Comparison of ENCODE assay signal across 1 cellular context in the genomic region with DNA sequence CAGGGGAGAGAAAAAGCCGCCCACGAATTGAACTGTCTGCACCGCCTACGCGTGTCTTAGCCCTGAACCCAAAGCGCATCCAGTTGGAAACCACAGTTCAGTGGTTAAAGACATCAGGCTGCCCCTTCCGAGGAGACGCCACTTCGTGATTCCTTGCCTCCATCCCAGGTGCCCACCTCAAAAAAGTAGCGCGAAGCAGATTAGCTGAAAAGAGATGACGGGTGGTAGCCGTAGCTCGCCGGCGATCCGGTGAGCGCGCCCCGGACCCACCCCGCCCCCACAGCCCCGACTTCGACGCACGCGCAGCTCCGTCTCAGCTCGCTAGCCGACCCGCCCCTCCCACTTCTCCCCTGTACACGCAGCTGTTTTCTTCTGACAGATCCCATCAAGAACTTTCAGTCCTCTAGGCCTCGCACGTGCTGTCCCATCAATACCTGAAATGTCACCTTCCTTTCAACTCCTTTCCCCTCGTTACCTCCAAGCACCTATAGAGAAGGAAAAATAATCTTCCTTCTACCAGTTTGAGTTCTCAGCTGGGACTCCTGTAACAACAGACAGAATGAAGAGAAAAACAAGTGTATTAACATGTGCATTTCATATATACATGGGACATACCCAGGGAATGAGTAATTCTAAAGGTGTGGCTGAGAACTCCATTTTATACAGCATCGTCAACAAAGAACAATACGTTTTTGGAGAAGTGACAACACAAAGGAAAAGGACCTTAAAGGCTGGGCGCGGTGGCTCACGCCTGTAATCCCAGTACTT.
A peak's percentile ranks its signal among the peaks of the same experiment; 100 is the strongest.
TF ChIP-seq lines count a peak whose summit lies in the region.

No MANE protein-coding gene starts in this region.

TF ChIP-seq in K562, 482 proteins besides CTCF, POLR2A, EP300 and RAD21 (continues in another document):
- TF ChIP-seq, protein P1, sequence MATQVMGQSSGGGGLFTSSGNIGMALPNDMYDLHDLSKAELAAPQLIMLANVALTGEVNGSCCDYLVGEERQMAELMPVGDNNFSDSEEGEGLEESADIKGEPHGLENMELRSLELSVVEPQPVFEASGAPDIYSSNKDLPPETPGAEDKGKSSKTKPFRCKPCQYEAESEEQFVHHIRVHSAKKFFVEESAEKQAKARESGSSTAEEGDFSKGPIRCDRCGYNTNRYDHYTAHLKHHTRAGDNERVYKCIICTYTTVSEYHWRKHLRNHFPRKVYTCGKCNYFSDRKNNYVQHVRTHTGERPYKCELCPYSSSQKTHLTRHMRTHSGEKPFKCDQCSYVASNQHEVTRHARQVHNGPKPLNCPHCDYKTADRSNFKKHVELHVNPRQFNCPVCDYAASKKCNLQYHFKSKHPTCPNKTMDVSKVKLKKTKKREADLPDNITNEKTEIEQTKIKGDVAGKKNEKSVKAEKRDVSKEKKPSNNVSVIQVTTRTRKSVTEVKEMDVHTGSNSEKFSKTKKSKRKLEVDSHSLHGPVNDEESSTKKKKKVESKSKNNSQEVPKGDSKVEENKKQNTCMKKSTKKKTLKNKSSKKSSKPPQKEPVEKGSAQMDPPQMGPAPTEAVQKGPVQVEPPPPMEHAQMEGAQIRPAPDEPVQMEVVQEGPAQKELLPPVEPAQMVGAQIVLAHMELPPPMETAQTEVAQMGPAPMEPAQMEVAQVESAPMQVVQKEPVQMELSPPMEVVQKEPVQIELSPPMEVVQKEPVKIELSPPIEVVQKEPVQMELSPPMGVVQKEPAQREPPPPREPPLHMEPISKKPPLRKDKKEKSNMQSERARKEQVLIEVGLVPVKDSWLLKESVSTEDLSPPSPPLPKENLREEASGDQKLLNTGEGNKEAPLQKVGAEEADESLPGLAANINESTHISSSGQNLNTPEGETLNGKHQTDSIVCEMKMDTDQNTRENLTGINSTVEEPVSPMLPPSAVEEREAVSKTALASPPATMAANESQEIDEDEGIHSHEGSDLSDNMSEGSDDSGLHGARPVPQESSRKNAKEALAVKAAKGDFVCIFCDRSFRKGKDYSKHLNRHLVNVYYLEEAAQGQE (CRISPR knock-in tag; IDR thresholded peaks at IDR 0.05; ENCODE audit: low read depth) = no peak
- TF ChIP-seq DIDO1 (tag; IDR thresholded peaks at IDR 0.05; ENCODE audit: low read depth) (no peak), BDP1 (IDR thresholded peaks at IDR 0.05; ENCODE audit: insufficient read depth, insufficient read length) (no peak), CEBPZ (IDR thresholded peaks at IDR 0.05; ENCODE audit: borderline replicate concordance, low read depth, low read length) (no peak), ZNF444 (CRISPR knock-in tag; IDR thresholded peaks at IDR 0.05) (no peak), SP1 (CRISPR knock-in tag; IDR thresholded peaks at IDR 0.05) (peak; percentile 27), ZNF668 (CRISPR knock-in tag; IDR thresholded peaks at IDR 0.05) (no peak), ZNF76 (CRISPR knock-in tag; IDR thresholded peaks at IDR 0.05; ENCODE audit: borderline replicate concordance) (no peak), OTX1 (CRISPR knock-in tag; IDR thresholded peaks at IDR 0.05) (no peak), CBX1 (IDR thresholded peaks at IDR 0.05; ENCODE audit: low read depth) (0 out of 2 replicates have a peak, but pooled peaks have one; percentile 46), SMARCE1 (IDR thresholded peaks at IDR 0.05) (no peak), ZBTB11 (CRISPR knock-in tag; IDR thresholded peaks at IDR 0.05) (no peak), YY1 (IDR thresholded peaks at IDR 0.05; ENCODE audit: borderline replicate concordance in 1 of 3, control insufficient read depth in 1 of 3, extremely low read depth in 1 of 3, insufficient read depth in 3 of 3, insufficient read length in 1 of 3, insufficient replicate concordance in 2 of 3, low read depth in 1 of 3, low read length in 2 of 3) (no peak), ADNP (tag; IDR thresholded peaks at IDR 0.05) (0 out of 2 replicates have a peak, but pooled peaks have one; percentile 37), CBX8 (IDR thresholded peaks at IDR 0.05; ENCODE audit: borderline replicate concordance, extremely low read depth, low read depth, low read length, poor library complexity, severe bottlenecking) (no peak), ZNF785 (CRISPR knock-in tag; IDR thresholded peaks at IDR 0.05) (no peak), HDGF (IDR thresholded peaks at IDR 0.05) (no peak), PURB (CRISPR knock-in tag; IDR thresholded peaks at IDR 0.05; ENCODE audit: low read depth) (no peak), CEBPB (tag; IDR thresholded peaks at IDR 0.05) (no peak), FIP1L1 (IDR thresholded peaks at IDR 0.05; ENCODE audit: low read depth, low read length, poor library complexity, severe bottlenecking) (no peak), SMARCA5 (IDR thresholded peaks at IDR 0.05) (no peak), ZNF586 (CRISPR knock-in tag; conservative IDR thresholded peaks at IDR 0.05) (no peak), NR3C1 (CRISPR knock-in tag; IDR thresholded peaks at IDR 0.05) (no peak), WHSC1 (IDR thresholded peaks at IDR 0.05; ENCODE audit: low read length) (no peak), GTF2B (IDR thresholded peaks at IDR 0.05; ENCODE audit: extremely low read depth, insufficient read length) (no peak), THRAP3 (IDR thresholded peaks at IDR 0.05; ENCODE audit: borderline replicate concordance) (0 out of 2 replicates have a peak, but pooled peaks have one; percentile 14), SRF (CRISPR knock-in tag; IDR thresholded peaks at IDR 0.05) (no peak)
- TF ChIP-seq, protein P2, sequence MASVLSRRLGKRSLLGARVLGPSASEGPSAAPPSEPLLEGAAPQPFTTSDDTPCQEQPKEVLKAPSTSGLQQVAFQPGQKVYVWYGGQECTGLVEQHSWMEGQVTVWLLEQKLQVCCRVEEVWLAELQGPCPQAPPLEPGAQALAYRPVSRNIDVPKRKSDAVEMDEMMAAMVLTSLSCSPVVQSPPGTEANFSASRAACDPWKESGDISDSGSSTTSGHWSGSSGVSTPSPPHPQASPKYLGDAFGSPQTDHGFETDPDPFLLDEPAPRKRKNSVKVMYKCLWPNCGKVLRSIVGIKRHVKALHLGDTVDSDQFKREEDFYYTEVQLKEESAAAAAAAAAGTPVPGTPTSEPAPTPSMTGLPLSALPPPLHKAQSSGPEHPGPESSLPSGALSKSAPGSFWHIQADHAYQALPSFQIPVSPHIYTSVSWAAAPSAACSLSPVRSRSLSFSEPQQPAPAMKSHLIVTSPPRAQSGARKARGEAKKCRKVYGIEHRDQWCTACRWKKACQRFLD (CRISPR knock-in tag; IDR thresholded peaks at IDR 0.05) = 0 out of 2 replicates have a peak, but pooled peaks have one; percentile 52
- TF ChIP-seq, protein P3, sequence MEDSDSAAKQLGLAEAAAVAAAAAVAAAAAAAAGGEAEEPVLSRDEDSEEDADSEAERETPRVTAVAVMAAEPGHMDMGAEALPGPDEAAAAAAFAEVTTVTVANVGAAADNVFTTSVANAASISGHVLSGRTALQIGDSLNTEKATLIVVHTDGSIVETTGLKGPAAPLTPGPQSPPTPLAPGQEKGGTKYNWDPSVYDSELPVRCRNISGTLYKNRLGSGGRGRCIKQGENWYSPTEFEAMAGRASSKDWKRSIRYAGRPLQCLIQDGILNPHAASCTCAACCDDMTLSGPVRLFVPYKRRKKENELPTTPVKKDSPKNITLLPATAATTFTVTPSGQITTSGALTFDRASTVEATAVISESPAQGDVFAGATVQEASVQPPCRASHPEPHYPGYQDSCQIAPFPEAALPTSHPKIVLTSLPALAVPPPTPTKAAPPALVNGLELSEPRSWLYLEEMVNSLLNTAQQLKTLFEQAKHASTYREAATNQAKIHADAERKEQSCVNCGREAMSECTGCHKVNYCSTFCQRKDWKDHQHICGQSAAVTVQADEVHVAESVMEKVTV (CRISPR knock-in tag; IDR thresholded peaks at IDR 0.05) = no peak
- TF ChIP-seq, protein P4, sequence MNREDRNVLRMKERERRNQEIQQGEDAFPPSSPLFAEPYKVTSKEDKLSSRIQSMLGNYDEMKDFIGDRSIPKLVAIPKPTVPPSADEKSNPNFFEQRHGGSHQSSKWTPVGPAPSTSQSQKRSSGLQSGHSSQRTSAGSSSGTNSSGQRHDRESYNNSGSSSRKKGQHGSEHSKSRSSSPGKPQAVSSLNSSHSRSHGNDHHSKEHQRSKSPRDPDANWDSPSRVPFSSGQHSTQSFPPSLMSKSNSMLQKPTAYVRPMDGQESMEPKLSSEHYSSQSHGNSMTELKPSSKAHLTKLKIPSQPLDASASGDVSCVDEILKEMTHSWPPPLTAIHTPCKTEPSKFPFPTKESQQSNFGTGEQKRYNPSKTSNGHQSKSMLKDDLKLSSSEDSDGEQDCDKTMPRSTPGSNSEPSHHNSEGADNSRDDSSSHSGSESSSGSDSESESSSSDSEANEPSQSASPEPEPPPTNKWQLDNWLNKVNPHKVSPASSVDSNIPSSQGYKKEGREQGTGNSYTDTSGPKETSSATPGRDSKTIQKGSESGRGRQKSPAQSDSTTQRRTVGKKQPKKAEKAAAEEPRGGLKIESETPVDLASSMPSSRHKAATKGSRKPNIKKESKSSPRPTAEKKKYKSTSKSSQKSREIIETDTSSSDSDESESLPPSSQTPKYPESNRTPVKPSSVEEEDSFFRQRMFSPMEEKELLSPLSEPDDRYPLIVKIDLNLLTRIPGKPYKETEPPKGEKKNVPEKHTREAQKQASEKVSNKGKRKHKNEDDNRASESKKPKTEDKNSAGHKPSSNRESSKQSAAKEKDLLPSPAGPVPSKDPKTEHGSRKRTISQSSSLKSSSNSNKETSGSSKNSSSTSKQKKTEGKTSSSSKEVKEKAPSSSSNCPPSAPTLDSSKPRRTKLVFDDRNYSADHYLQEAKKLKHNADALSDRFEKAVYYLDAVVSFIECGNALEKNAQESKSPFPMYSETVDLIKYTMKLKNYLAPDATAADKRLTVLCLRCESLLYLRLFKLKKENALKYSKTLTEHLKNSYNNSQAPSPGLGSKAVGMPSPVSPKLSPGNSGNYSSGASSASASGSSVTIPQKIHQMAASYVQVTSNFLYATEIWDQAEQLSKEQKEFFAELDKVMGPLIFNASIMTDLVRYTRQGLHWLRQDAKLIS (CRISPR knock-in tag; IDR thresholded peaks at IDR 0.05) = peak; percentile 26; the same call in 1 of the 2 replicates
- TF ChIP-seq, protein P5, sequence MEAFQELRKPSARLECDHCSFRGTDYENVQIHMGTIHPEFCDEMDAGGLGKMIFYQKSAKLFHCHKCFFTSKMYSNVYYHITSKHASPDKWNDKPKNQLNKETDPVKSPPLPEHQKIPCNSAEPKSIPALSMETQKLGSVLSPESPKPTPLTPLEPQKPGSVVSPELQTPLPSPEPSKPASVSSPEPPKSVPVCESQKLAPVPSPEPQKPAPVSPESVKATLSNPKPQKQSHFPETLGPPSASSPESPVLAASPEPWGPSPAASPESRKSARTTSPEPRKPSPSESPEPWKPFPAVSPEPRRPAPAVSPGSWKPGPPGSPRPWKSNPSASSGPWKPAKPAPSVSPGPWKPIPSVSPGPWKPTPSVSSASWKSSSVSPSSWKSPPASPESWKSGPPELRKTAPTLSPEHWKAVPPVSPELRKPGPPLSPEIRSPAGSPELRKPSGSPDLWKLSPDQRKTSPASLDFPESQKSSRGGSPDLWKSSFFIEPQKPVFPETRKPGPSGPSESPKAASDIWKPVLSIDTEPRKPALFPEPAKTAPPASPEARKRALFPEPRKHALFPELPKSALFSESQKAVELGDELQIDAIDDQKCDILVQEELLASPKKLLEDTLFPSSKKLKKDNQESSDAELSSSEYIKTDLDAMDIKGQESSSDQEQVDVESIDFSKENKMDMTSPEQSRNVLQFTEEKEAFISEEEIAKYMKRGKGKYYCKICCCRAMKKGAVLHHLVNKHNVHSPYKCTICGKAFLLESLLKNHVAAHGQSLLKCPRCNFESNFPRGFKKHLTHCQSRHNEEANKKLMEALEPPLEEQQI (IDR thresholded peaks at IDR 0.05) = 0 out of 2 replicates have a peak, but pooled peaks have one; percentile 13
